In the genomic region with DNA sequence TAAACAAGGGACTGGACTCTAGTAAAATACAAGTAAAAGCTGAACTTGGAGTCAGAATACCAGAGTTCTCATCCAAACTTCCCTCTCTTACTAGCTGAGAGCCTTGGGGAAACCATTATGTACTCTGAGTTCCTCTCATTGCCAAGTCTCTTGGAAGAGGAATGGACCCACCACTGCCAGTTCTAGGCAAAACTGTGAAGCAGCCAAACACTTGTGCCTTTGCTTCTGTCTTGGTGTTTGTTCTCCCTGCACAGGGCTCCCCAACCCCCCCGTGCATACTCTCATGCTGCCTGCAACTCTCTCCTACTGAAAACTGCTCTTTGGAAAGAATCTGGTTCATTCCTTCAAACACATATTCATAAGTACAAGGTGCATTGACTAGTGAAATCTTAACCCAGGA, we compare ENCODE assay signal across 25 cellular contexts.
A peak's percentile ranks its signal among the peaks of the same experiment; 100 is the strongest.
DNase-seq lines count a peak whose midpoint lies in the region; ATAC-seq and TF ChIP-seq lines count a peak whose summit lies in the region.
"Had no signal": no experiment of that assay in that cellular context is flagged by ENCODE, and none has a peak within 500 bp of the region (broad histone marks: within the 10 kb centered on the region; RNA-seq: fewer than 3 reads in every experiment).

No MANE protein-coding gene starts in this region.

- DNase-seq in cerebellar cortex (ENCODE audit: low spot score): peak; percentile 35
- DNase-seq in right cardiac atrium: peak; percentile 40 to 87 (median 74)
- DNase-seq in pons (ENCODE audit: low spot score): peak; percentile 78
- no peak for DNase-seq in upper lobe of right lung
- DNase-seq in stimulated activated effector memory CD8-positive, alpha-beta T cell treated with anti-CD3 and anti-CD28 coated beads, Interleukin-12 subunit alpha, Interleukin-12 subunit beta, amount 100 ng/mL, for 72 hours (ENCODE audit: low spot score in 2 of 2): no peak
- DNase-seq in endodermal cell: no peak
- DNase-seq: activated CD8-positive, alpha-beta memory T cell treated with anti-CD3 and anti-CD28 coated beads for 24 hours; activated naive CD4-positive, alpha-beta T cell; activated T-cell treated with anti-CD3 and anti-CD28 coated beads, Interleukin-2, amount 50 U/mL, for 24 hours; adrenal gland; Calu3; EL; NCI-H1694 treated with DMSO at 0.1 percent for 48 hours; NCI-H2171 treated with DMSO at 0.1 percent for 48 hours; NCI-H524 treated with DMSO at 0.1 percent for 48 hours; stimulated activated CD4-positive, alpha-beta T cell treated with anti-CD3 and anti-CD28 coated beads, Interleukin-2, amount 100 ng/mL, for 24 hours; T-helper 1 cell had no signal

- intact Hi-C loops in right cardiac atrium (cut with DNase I) (no loop called here), upper lobe of right lung (cut with DNase I) (no loop called here)

- H3K9me3 ChIP-seq in right cardiac atrium (ENCODE audit: control insufficient read depth, low read length): no peaks in the 10 kb centered on the region
- no peaks in the 10 kb centered on the region for H3K9me3 ChIP-seq in upper lobe of right lung
- no peaks in the 10 kb centered on the region for H3K9me3 ChIP-seq in endodermal cell (ENCODE audit: control insufficient read depth, low read length)
- H3K9me3 ChIP-seq: adrenal gland, SJSA1, suprapubic skin had no signal

- WGBS in right cardiac atrium: 35% methylated on average over 1 of the region's 1 CpG
- 80 to 100% methylated on average over 1 of the region's 1 CpG for WGBS in endodermal cell (ENCODE audit: insufficient coverage in 1 of 2, insufficient read length in 1 of 2), 2 experiments

- H3K27ac Mint-ChIP-seq in stimulated activated effector memory CD8-positive, alpha-beta T cell treated with anti-CD3 and anti-CD28 coated beads, Interleukin-12 subunit alpha, Interleukin-12 subunit beta, amount 100 ng/mL, for 72 hours: no peak overlapping the region
- no peak overlapping the region for H3K27ac Mint-ChIP-seq in endodermal cell
- H3K27ac Mint-ChIP-seq: activated T-cell treated with anti-CD3 and anti-CD28 coated beads, Interleukin-2, amount 50 U/mL, for 24 hours; CD14-positive monocyte had no signal

- peaks cover 2% of the 10 kb centered on the region for H3K27me3 Mint-ChIP-seq in endodermal cell (ENCODE audit: insufficient read depth)
- H3K27me3 Mint-ChIP-seq: activated T-cell treated with anti-CD3 and anti-CD28 coated beads, Interleukin-2, amount 50 U/mL, for 24 hours had no signal

- H3K27me3 ChIP-seq in right cardiac atrium (ENCODE audit: control insufficient read depth, insufficient read depth) (no peaks in the 10 kb centered on the region), upper lobe of right lung (no peaks in the 10 kb centered on the region), endodermal cell (ENCODE audit: control insufficient read depth, insufficient read depth, low read length, poor library complexity, severe bottlenecking) (no peaks in the 10 kb centered on the region)
- H3K27me3 ChIP-seq: adrenal gland, SJSA1, suprapubic skin had no signal

- no peaks in the 10 kb centered on the region for H3K4me1 ChIP-seq in right cardiac atrium (ENCODE audit: control insufficient read depth, insufficient read depth, low read length)
- no peaks in the 10 kb centered on the region for H3K4me1 ChIP-seq in upper lobe of right lung
- H3K4me1 ChIP-seq in endodermal cell (ENCODE audit: control insufficient read depth, insufficient read depth, low read length): no peaks in the 10 kb centered on the region
- H3K4me1 ChIP-seq: adrenal gland, SJSA1 had no signal

- H3K9me3 Mint-ChIP-seq in stimulated activated effector memory CD8-positive, alpha-beta T cell treated with anti-CD3 and anti-CD28 coated beads, Interleukin-12 subunit alpha, Interleukin-12 subunit beta, amount 100 ng/mL, for 72 hours: peaks cover 2% of the 10 kb centered on the region
- peaks cover 14% of the 10 kb centered on the region for H3K9me3 Mint-ChIP-seq in endodermal cell

- H3K4me3 Mint-ChIP-seq in stimulated activated effector memory CD8-positive, alpha-beta T cell treated with anti-CD3 and anti-CD28 coated beads, Interleukin-12 subunit alpha, Interleukin-12 subunit beta, amount 100 ng/mL, for 72 hours: no peak overlapping the region
- no peak overlapping the region for H3K4me3 Mint-ChIP-seq in endodermal cell
- H3K4me3 Mint-ChIP-seq: activated T-cell treated with anti-CD3 and anti-CD28 coated beads, Interleukin-2, amount 50 U/mL, for 24 hours; CD14-positive monocyte; neural crest cell had no signal

- H3K4me1 Mint-ChIP-seq in stimulated activated effector memory CD8-positive, alpha-beta T cell treated with anti-CD3 and anti-CD28 coated beads, Interleukin-12 subunit alpha, Interleukin-12 subunit beta, amount 100 ng/mL, for 72 hours: no peaks in the 10 kb centered on the region
- no peaks in the 10 kb centered on the region for H3K4me1 Mint-ChIP-seq in endodermal cell
- H3K4me1 Mint-ChIP-seq: CD14-positive monocyte, neural crest cell had no signal

- no peak for TF ChIP-seq CTCF in upper lobe of right lung (IDR thresholded peaks at IDR 0.05)
- no peak for TF ChIP-seq CTCF in endodermal cell (conservative IDR thresholded peaks at IDR 0.05)

- peak overlapping the region; percentile 15 for H3K27ac ChIP-seq in right cardiac atrium (ENCODE audit: low read length)
- H3K27ac ChIP-seq in upper lobe of right lung: no peak overlapping the region
- H3K27ac ChIP-seq in endodermal cell (ENCODE audit: low read depth, low read length): no peak overlapping the region
- H3K27ac ChIP-seq: adrenal gland, SJSA1, suprapubic skin had no signal

- H3K36me3 Mint-ChIP-seq in stimulated activated effector memory CD8-positive, alpha-beta T cell treated with anti-CD3 and anti-CD28 coated beads, Interleukin-12 subunit alpha, Interleukin-12 subunit beta, amount 100 ng/mL, for 72 hours: no peaks in the 10 kb centered on the region
- no peaks in the 10 kb centered on the region for H3K36me3 Mint-ChIP-seq in endodermal cell (ENCODE audit: low read depth)
- H3K36me3 Mint-ChIP-seq: CD14-positive monocyte had no signal

- peak; percentile 73 to 96 for ATAC-seq in right cardiac atrium
- ATAC-seq in upper lobe of right lung: peak; percentile 85
- no peak for ATAC-seq in stimulated activated effector memory CD8-positive, alpha-beta T cell treated with anti-CD3 and anti-CD28 coated beads, Interleukin-12 subunit alpha, Interleukin-12 subunit beta, amount 100 ng/mL, for 72 hours
- ATAC-seq in HG02571 (IDR thresholded peaks at IDR 0.05; ENCODE audit: unreplicated experiment): no peak
- ATAC-seq: HepG2, Panc1 had no signal

- H3K4me3 ChIP-seq in right cardiac atrium (ENCODE audit: low read length): no peak overlapping the region
- no peak overlapping the region for H3K4me3 ChIP-seq in upper lobe of right lung
- no peak overlapping the region for H3K4me3 ChIP-seq in endodermal cell (ENCODE audit: low read length)
- H3K4me3 ChIP-seq: adrenal gland, SJSA1, smooth muscle cell, suprapubic skin had no signal

- H3K36me3 ChIP-seq in upper lobe of right lung (no peaks in the 10 kb centered on the region), endodermal cell (ENCODE audit: control insufficient read depth, insufficient read depth, low read length) (no peaks in the 10 kb centered on the region)
- H3K36me3 ChIP-seq: adrenal gland, SJSA1, suprapubic skin had no signal

- H3K9ac ChIP-seq in endodermal cell (ENCODE audit: extremely low read depth, low read length, poor library complexity, severe bottlenecking): no peak overlapping the region

Comparison
In these comparisons a context has a peak if more than half of its experiments do, and no peak if none do; other contexts are left out.
1. DNase-seq: peak in cerebellar cortex (single experiment), right cardiac atrium (3 of 3) and pons (single experiment); none in upper lobe of right lung (single experiment), stimulated activated effector memory CD8-positive, alpha-beta T cell treated with anti-CD3 and anti-CD28 coated beads, Interleukin-12 subunit alpha, Interleukin-12 subunit beta, amount 100 ng/mL, for 72 hours (0 of 2) and endodermal cell (single experiment).
2. ATAC-seq: peak in right cardiac atrium (2 of 2) and upper lobe of right lung (single experiment); none in stimulated activated effector memory CD8-positive, alpha-beta T cell treated with anti-CD3 and anti-CD28 coated beads, Interleukin-12 subunit alpha, Interleukin-12 subunit beta, amount 100 ng/mL, for 72 hours (single experiment) and HG02571 (single experiment).